31 cellular contexts compared by ENCODE assay signal in the genomic region with DNA sequence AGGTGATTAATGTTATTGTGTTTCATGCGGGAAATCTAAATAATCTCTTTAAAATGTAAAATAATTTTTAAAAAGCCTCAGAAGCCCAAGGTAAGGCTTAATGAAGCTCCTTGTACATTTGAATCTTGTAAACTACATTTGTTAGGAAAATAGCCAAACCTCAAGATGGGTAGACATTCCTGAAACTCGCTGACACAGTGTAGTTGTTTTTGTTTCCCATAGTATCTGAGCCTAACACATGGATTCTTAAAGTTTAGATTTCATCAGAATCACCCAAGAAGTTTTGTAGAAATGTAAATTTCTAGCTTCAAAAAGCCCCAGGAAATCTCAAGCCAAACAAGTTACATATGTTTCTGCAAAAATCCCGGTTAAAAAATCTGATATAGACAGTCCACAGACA.
A peak's percentile ranks its signal among the peaks of the same experiment; 100 is the strongest.
DNase-seq lines count a peak whose midpoint lies in the region; ATAC-seq and TF ChIP-seq lines count a peak whose summit lies in the region.
"Had no signal": no experiment of that assay in that cellular context is flagged by ENCODE, and none has a peak within 500 bp of the region (broad histone marks: within the 10 kb centered on the region; RNA-seq: fewer than 3 reads in every experiment).

No MANE protein-coding gene starts in this region.

- TF ChIP-seq CTCF in AG04450 (IDR thresholded peaks at IDR 0.05; ENCODE audit: low read depth, low read length), result no peak
- no peak for TF ChIP-seq CTCF in glutamatergic neuron (IDR thresholded peaks at IDR 0.05; ENCODE audit: partially characterized antibody, unreplicated experiment)

- H3K4me3 ChIP-seq in AG04450 (ENCODE audit: low read depth, low read length), result no peak overlapping the region
- H3K4me3 ChIP-seq: cardiac muscle cell, suprapubic skin had no signal

- CTCF ChIA-PET in AG04450 (lab: Charles Lee), result no interaction called here

- ATAC-seq in activated T-helper 17 cell treated with anti-CD3 and anti-CD28 coated beads, Interleukin-2, amount 50 U/mL, for 72 hours (replicated peaks), result no peak
- ATAC-seq: esophagus mucosa, HepG2, left colon, Panc1 had no signal

- no peaks in the 10 kb centered on the region for H3K36me3 Mint-ChIP-seq in activated T-helper 17 cell treated with anti-CD3 and anti-CD28 coated beads, Interleukin-2, amount 50 U/mL, for 72 hours (ENCODE audit: low read depth)
- no peaks in the 10 kb centered on the region for H3K36me3 Mint-ChIP-seq in glutamatergic neuron (ENCODE audit: unreplicated experiment)
- H3K36me3 Mint-ChIP-seq: CD4-positive, alpha-beta memory T cell had no signal

- H3K4me3 Mint-ChIP-seq in activated T-helper 17 cell treated with anti-CD3 and anti-CD28 coated beads, Interleukin-2, amount 50 U/mL, for 72 hours, result no peak overlapping the region
- no peak overlapping the region for H3K4me3 Mint-ChIP-seq in glutamatergic neuron (ENCODE audit: unreplicated experiment)
- H3K4me3 Mint-ChIP-seq: activated T-cell treated with anti-CD3 and anti-CD28 coated beads, Interleukin-2, amount 50 U/mL, for 24 hours; CD4-positive, alpha-beta memory T cell; dendritic cell treated with granulocyte-macrophage colony-stimulating factor and Interleukin-4, amounts not matched to agents 40 ng/mL and 50 ng/mL, for 4 days; endodermal cell; neural crest cell had no signal

- DNase-seq in AG04450 (ENCODE audit: low read depth, low spot score) (peak; percentile 48), M059J (ENCODE audit: low read depth) (peak; percentile 13), dedifferentiated amniotic fluid mesenchymal stem cell (ENCODE audit: extremely low spot score) (peak; percentile 30), kidney glomerular epithelial cell (lab: John Stamatoyannopoulos, UW) (peak; percentile 60), SIG-M5 (lab: John Stamatoyannopoulos, UW) (no peak), NCI-H1436 treated with DMSO at 0.1 percent for 48 hours (lab: John Stamatoyannopoulos, UW) (no peak), glutamatergic neuron (no peak)
- DNase-seq: 8988T; activated CD4-positive, alpha-beta T cell treated with anti-CD3 and anti-CD28 coated beads for 48 hours; activated CD8-positive, alpha-beta memory T cell treated with anti-CD3 and anti-CD28 coated beads for 24 hours; activated T-cell treated with anti-CD3 and anti-CD28 coated beads, Interleukin-2, amount 50 U/mL, for 24 hours; CD4-positive, alpha-beta memory T cell; endodermal cell; GOT3; head of caudate nucleus; left colon; mammary epithelial cell; NCI-H1092; NCI-H2029 treated with DMSO at 0.1 percent for 48 hours; SHP77; stimulated activated CD4-positive, alpha-beta T cell treated with anti-CD3 and anti-CD28 coated beads, Interleukin-4, amount 100 ng/mL, for 4 hours; stimulated activated naive CD4-positive, alpha-beta T cell; WERI-Rb-1 had no signal

- no peaks in the 10 kb centered on the region for H3K9me3 Mint-ChIP-seq in activated T-helper 17 cell treated with anti-CD3 and anti-CD28 coated beads, Interleukin-2, amount 50 U/mL, for 72 hours
- no peaks in the 10 kb centered on the region for H3K9me3 Mint-ChIP-seq in glutamatergic neuron (ENCODE audit: unreplicated experiment)
- H3K9me3 Mint-ChIP-seq: activated T-cell treated with anti-CD3 and anti-CD28 coated beads, Interleukin-2, amount 50 U/mL, for 24 hours; dendritic cell treated with granulocyte-macrophage colony-stimulating factor and Interleukin-4, amounts not matched to agents 40 ng/mL and 50 ng/mL, for 4 days had no signal

- H3K27ac Mint-ChIP-seq in activated T-helper 17 cell treated with anti-CD3 and anti-CD28 coated beads, Interleukin-2, amount 50 U/mL, for 72 hours, result no peak overlapping the region
- no peak overlapping the region for H3K27ac Mint-ChIP-seq in glutamatergic neuron (ENCODE audit: unreplicated experiment)
- H3K27ac Mint-ChIP-seq: activated T-cell treated with anti-CD3 and anti-CD28 coated beads, Interleukin-2, amount 50 U/mL, for 24 hours; CD4-positive, alpha-beta memory T cell; dendritic cell treated with granulocyte-macrophage colony-stimulating factor and Interleukin-4, amounts not matched to agents 40 ng/mL and 50 ng/mL, for 4 days; endodermal cell had no signal

- no peak overlapping the region for H3K27ac ChIP-seq in AG04450 (ENCODE audit: low read depth, low read length)
- H3K27ac ChIP-seq: cardiac muscle cell, suprapubic skin, WERI-Rb-1 had no signal

- no peaks in the 10 kb centered on the region for H3K27me3 ChIP-seq in AG04450 (ENCODE audit: control insufficient read depth, insufficient read depth, low read length)
- H3K27me3 ChIP-seq: cardiac muscle cell, suprapubic skin had no signal

- H3K9me3 ChIP-seq in AG04450 (ENCODE audit: control insufficient read depth, insufficient read depth, low read length), result no peaks in the 10 kb centered on the region
- H3K9me3 ChIP-seq: suprapubic skin had no signal

- H3K4me1 Mint-ChIP-seq in activated T-helper 17 cell treated with anti-CD3 and anti-CD28 coated beads, Interleukin-2, amount 50 U/mL, for 72 hours, result no peaks in the 10 kb centered on the region
- H3K4me1 Mint-ChIP-seq in glutamatergic neuron (ENCODE audit: low read depth, unreplicated experiment), result no peaks in the 10 kb centered on the region
- H3K4me1 Mint-ChIP-seq: CD4-positive, alpha-beta memory T cell; neural crest cell had no signal

- H3K27me3 Mint-ChIP-seq in activated T-helper 17 cell treated with anti-CD3 and anti-CD28 coated beads, Interleukin-2, amount 50 U/mL, for 72 hours, result no peaks in the 10 kb centered on the region
- H3K27me3 Mint-ChIP-seq in glutamatergic neuron (ENCODE audit: unreplicated experiment), result no peaks in the 10 kb centered on the region
- H3K27me3 Mint-ChIP-seq: activated T-cell treated with anti-CD3 and anti-CD28 coated beads, Interleukin-2, amount 50 U/mL, for 24 hours; dendritic cell treated with granulocyte-macrophage colony-stimulating factor and Interleukin-4, amounts not matched to agents 40 ng/mL and 50 ng/mL, for 4 days had no signal

- POLR2A ChIA-PET in AG04450 (lab: Yijun Ruan, JAX), result interaction anchor here (1.0 kb wide), 1 partner anchor 21 kb away, joined by 5 read pairs; no protein-coding TSS in a partner anchor

Comparison
In these comparisons a context has a peak if more than half of its experiments do, and no peak if none do; other contexts are left out.
1. DNase-seq: peak in AG04450 (single experiment), M059J (single experiment), dedifferentiated amniotic fluid mesenchymal stem cell (single experiment) and kidney glomerular epithelial cell (single experiment); none in SIG-M5 (single experiment), NCI-H1436 treated with DMSO at 0.1 percent for 48 hours (single experiment) and glutamatergic neuron (single experiment).